ENCODE assay signal across 1 cellular context in the genomic region with DNA sequence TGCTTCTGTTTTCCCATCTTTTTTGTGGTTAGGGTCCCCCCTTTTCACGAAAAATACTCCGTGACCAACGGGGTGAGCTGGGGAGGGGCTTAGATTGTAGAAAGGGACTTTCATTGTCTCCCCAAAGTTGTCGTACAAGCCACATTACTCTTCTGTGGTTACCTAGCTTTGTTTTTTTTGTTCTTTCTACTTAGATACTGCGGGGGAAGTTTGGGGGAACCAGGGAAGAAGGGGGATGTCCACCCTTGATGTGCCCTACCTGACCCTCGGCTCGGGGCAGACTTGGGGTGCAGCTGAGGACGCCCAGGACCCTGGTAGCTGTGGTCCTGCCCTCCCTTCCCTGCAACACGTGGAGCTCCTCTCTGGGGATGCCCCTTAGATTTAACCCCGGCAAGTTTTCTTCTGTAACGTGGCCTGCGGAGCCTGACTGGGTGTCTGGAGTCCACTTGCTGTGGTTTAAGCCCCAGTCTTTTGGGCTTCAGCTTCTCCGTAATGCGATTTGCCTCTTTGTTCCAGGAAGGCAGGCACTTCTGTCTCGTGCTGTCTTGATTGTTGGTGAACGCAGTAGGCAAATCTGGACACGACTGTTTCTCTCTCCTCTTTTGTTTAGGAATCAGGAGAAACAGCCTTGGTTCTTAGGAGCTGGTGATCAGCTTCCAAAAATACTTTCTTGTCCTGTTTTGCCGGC.
TF ChIP-seq lines count a peak whose summit lies in the region.

No MANE protein-coding gene starts in this region.

TF ChIP-seq in HepG2, 621 proteins besides CTCF, POLR2A, EP300 and RAD21 (continued from another document and continues in another):
- TF ChIP-seq, protein P1, sequence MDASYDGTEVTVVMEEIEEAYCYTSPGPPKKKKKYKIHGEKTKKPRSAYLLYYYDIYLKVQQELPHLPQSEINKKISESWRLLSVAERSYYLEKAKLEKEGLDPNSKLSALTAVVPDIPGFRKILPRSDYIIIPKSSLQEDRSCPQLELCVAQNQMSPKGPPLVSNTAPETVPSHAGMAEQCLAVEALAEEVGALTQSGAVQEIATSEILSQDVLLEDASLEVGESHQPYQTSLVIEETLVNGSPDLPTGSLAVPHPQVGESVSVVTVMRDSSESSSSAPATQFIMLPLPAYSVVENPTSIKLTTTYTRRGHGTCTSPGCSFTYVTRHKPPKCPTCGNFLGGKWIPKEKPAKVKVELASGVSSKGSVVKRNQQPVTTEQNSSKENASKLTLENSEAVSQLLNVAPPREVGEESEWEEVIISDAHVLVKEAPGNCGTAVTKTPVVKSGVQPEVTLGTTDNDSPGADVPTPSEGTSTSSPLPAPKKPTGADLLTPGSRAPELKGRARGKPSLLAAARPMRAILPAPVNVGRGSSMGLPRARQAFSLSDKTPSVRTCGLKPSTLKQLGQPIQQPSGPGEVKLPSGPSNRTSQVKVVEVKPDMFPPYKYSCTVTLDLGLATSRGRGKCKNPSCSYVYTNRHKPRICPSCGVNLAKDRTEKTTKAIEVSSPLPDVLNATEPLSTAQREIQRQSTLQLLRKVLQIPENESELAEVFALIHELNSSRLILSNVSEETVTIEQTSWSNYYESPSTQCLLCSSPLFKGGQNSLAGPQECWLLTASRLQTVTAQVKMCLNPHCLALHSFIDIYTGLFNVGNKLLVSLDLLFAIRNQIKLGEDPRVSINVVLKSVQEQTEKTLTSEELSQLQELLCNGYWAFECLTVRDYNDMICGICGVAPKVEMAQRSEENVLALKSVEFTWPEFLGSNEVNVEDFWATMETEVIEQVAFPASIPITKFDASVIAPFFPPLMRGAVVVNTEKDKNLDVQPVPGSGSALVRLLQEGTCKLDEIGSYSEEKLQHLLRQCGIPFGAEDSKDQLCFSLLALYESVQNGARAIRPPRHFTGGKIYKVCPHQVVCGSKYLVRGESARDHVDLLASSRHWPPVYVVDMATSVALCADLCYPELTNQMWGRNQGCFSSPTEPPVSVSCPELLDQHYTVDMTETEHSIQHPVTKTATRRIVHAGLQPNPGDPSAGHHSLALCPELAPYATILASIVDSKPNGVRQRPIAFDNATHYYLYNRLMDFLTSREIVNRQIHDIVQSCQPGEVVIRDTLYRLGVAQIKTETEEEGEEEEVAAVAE (CRISPR knock-in tag; IDR thresholded peaks at IDR 0.05; ENCODE audit: borderline replicate concordance): peak; percentile 62; the same call in 1 of the 2 replicates
- TF ChIP-seq, protein P2, sequence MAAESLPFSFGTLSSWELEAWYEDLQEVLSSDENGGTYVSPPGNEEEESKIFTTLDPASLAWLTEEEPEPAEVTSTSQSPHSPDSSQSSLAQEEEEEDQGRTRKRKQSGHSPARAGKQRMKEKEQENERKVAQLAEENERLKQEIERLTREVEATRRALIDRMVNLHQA (CRISPR knock-in tag; IDR thresholded peaks at IDR 0.05): no peak
- TF ChIP-seq BRCA1 (CRISPR knock-in tag; IDR thresholded peaks at IDR 0.05) (no peak), ZNF354B (CRISPR knock-in tag; IDR thresholded peaks at IDR 0.05) (no peak), ZNF572 (CRISPR knock-in tag; IDR thresholded peaks at IDR 0.05) (no peak), SPEN (CRISPR knock-in tag; IDR thresholded peaks at IDR 0.05; ENCODE audit: low read depth) (peak; percentile 50; the same call in 1 of the 2 replicates), MXD4 (CRISPR knock-in tag; IDR thresholded peaks at IDR 0.05) (peak; percentile 45; the same call in 1 of the 2 replicates), GATAD2A (CRISPR knock-in tag; IDR thresholded peaks at IDR 0.05) (0 out of 2 replicates have a peak, but pooled peaks have one; percentile 33), SOX6 (IDR thresholded peaks at IDR 0.05) (no peak), SOX6 (CRISPR knock-in tag; IDR thresholded peaks at IDR 0.05) (0 out of 2 replicates have a peak, but pooled peaks have one; percentile 44), RBM39 (IDR thresholded peaks at IDR 0.05; ENCODE audit: low read depth, low read length, poor library complexity, severe bottlenecking) (no peak), YEATS4 (CRISPR knock-in tag; IDR thresholded peaks at IDR 0.05; ENCODE audit: borderline replicate concordance) (0 out of 2 replicates have a peak, but pooled peaks have one; percentile 18), FOSL2 (CRISPR knock-in tag; IDR thresholded peaks at IDR 0.05) (peak; percentile 20; the same call in 1 of the 2 replicates), ZMYM4 (CRISPR knock-in tag; IDR thresholded peaks at IDR 0.05) (no peak), MIXL1 (CRISPR knock-in tag; IDR thresholded peaks at IDR 0.05) (no peak), ZNF747 (CRISPR knock-in tag; IDR thresholded peaks at IDR 0.05; ENCODE audit: borderline replicate concordance) (no peak), ZNF460 (CRISPR knock-in tag; IDR thresholded peaks at IDR 0.05; ENCODE audit: borderline replicate concordance) (no peak)
- TF ChIP-seq, protein P3, sequence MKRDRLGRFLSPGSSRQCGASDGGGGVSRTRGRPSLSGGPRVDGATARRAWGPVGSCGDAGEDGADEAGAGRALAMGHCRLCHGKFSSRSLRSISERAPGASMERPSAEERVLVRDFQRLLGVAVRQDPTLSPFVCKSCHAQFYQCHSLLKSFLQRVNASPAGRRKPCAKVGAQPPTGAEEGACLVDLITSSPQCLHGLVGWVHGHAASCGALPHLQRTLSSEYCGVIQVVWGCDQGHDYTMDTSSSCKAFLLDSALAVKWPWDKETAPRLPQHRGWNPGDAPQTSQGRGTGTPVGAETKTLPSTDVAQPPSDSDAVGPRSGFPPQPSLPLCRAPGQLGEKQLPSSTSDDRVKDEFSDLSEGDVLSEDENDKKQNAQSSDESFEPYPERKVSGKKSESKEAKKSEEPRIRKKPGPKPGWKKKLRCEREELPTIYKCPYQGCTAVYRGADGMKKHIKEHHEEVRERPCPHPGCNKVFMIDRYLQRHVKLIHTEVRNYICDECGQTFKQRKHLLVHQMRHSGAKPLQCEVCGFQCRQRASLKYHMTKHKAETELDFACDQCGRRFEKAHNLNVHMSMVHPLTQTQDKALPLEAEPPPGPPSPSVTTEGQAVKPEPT (CRISPR knock-in tag; IDR thresholded peaks at IDR 0.05; ENCODE audit: low read depth): no peak; the same call in 1 of the 2 replicates
- TF ChIP-seq, protein P4, sequence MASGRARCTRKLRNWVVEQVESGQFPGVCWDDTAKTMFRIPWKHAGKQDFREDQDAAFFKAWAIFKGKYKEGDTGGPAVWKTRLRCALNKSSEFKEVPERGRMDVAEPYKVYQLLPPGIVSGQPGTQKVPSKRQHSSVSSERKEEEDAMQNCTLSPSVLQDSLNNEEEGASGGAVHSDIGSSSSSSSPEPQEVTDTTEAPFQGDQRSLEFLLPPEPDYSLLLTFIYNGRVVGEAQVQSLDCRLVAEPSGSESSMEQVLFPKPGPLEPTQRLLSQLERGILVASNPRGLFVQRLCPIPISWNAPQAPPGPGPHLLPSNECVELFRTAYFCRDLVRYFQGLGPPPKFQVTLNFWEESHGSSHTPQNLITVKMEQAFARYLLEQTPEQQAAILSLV (CRISPR knock-in tag; IDR thresholded peaks at IDR 0.05; ENCODE audit: borderline replicate concordance): peak; percentile 83; the same call in 1 of the 2 replicates
- TF ChIP-seq, protein P5, sequence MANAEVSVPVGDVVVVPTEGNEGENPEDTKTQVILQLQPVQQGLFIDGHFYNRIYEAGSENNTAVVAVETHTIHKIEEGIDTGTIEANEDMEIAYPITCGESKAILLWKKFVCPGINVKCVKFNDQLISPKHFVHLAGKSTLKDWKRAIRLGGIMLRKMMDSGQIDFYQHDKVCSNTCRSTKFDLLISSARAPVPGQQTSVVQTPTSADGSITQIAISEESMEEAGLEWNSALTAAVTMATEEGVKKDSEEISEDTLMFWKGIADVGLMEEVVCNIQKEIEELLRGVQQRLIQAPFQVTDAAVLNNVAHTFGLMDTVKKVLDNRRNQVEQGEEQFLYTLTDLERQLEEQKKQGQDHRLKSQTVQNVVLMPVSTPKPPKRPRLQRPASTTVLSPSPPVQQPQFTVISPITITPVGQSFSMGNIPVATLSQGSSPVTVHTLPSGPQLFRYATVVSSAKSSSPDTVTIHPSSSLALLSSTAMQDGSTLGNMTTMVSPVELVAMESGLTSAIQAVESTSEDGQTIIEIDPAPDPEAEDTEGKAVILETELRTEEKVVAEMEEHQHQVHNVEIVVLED (CRISPR knock-in tag; IDR thresholded peaks at IDR 0.05; ENCODE audit: borderline replicate concordance): 0 out of 2 replicates have a peak, but pooled peaks have one; percentile 8
- TF ChIP-seq, protein P6, sequence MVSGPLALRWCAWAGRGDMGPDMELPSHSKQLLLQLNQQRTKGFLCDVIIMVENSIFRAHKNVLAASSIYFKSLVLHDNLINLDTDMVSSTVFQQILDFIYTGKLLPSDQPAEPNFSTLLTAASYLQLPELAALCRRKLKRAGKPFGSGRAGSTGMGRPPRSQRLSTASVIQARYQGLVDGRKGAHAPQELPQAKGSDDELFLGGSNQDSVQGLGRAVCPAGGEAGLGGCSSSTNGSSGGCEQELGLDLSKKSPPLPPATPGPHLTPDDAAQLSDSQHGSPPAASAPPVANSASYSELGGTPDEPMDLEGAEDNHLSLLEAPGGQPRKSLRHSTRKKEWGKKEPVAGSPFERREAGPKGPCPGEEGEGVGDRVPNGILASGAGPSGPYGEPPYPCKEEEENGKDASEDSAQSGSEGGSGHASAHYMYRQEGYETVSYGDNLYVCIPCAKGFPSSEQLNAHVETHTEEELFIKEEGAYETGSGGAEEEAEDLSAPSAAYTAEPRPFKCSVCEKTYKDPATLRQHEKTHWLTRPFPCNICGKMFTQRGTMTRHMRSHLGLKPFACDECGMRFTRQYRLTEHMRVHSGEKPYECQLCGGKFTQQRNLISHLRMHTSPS (CRISPR knock-in tag; IDR thresholded peaks at IDR 0.05; ENCODE audit: low read depth): no peak
- TF ChIP-seq, protein P7, sequence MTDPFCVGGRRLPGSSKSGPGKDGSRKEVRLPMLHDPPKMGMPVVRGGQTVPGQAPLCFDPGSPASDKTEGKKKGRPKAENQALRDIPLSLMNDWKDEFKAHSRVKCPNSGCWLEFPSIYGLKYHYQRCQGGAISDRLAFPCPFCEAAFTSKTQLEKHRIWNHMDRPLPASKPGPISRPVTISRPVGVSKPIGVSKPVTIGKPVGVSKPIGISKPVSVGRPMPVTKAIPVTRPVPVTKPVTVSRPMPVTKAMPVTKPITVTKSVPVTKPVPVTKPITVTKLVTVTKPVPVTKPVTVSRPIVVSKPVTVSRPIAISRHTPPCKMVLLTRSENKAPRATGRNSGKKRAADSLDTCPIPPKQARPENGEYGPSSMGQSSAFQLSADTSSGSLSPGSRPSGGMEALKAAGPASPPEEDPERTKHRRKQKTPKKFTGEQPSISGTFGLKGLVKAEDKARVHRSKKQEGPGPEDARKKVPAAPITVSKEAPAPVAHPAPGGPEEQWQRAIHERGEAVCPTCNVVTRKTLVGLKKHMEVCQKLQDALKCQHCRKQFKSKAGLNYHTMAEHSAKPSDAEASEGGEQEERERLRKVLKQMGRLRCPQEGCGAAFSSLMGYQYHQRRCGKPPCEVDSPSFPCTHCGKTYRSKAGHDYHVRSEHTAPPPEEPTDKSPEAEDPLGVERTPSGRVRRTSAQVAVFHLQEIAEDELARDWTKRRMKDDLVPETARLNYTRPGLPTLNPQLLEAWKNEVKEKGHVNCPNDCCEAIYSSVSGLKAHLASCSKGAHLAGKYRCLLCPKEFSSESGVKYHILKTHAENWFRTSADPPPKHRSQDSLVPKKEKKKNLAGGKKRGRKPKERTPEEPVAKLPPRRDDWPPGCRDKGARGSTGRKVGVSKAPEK (CRISPR knock-in tag; IDR thresholded peaks at IDR 0.05; ENCODE audit: borderline replicate concordance): peak; percentile 72; the same call in 1 of the 2 replicates
- TF ChIP-seq, protein P8, sequence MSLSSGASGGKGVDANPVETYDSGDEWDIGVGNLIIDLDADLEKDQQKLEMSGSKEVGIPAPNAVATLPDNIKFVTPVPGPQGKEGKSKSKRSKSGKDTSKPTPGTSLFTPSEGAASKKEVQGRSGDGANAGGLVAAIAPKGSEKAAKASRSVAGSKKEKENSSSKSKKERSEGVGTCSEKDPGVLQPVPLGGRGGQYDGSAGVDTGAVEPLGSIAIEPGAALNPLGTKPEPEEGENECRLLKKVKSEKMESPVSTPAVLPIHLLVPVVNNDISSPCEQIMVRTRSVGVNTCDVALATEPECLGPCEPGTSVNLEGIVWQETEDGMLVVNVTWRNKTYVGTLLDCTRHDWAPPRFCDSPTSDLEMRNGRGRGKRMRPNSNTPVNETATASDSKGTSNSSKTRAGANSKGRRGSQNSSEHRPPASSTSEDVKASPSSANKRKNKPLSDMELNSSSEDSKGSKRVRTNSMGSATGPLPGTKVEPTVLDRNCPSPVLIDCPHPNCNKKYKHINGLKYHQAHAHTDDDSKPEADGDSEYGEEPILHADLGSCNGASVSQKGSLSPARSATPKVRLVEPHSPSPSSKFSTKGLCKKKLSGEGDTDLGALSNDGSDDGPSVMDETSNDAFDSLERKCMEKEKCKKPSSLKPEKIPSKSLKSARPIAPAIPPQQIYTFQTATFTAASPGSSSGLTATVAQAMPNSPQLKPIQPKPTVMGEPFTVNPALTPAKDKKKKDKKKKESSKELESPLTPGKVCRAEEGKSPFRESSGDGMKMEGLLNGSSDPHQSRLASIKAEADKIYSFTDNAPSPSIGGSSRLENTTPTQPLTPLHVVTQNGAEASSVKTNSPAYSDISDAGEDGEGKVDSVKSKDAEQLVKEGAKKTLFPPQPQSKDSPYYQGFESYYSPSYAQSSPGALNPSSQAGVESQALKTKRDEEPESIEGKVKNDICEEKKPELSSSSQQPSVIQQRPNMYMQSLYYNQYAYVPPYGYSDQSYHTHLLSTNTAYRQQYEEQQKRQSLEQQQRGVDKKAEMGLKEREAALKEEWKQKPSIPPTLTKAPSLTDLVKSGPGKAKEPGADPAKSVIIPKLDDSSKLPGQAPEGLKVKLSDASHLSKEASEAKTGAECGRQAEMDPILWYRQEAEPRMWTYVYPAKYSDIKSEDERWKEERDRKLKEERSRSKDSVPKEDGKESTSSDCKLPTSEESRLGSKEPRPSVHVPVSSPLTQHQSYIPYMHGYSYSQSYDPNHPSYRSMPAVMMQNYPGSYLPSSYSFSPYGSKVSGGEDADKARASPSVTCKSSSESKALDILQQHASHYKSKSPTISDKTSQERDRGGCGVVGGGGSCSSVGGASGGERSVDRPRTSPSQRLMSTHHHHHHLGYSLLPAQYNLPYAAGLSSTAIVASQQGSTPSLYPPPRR (CRISPR knock-in tag; IDR thresholded peaks at IDR 0.05; ENCODE audit: borderline replicate concordance): 0 out of 2 replicates have a peak, but pooled peaks have one; percentile 22
- TF ChIP-seq, protein P9, sequence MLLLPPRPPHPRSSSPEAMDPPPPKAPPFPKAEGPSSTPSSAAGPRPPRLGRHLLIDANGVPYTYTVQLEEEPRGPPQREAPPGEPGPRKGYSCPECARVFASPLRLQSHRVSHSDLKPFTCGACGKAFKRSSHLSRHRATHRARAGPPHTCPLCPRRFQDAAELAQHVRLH (CRISPR knock-in tag; IDR thresholded peaks at IDR 0.05; ENCODE audit: borderline replicate concordance, low read depth): no peak; the same call in 1 of the 2 replicates
